ENCODE assay signal across 1 cellular context in the genomic region with DNA sequence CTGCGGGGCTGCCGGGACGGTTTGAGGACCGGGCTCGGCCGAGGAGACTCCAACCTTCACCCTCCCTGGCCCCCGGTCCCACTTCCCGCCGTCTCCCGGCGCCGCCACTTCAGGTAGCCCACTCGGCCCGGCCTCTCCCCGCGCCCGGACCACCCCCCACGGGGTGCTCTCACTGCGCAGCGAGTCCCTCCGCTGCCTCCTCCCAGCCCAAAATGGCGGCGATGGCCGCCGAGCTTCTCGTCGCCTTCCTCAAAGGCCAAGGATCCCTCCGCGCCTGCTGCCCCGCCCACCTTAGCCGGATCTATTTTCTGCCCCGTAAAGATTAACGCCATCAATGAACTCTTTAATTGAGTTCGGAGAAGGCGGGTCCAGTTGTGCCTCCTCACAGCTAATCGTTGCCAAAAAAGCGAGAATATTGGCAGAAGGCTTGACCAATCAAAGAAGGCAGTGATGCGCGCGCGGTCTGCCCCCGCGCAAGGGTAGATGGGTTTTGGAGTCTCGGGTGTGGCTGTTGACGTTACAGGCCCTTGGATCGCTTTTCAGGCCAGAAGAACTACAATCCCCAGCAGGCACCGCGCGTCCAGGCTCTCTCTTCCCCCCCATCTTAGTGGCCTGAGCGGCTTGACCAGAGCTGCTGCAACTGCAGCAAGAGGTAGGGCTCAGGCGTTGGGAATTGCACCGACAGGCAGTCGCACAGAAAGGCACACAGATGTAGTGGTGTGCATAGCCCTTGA.
TF ChIP-seq lines count a peak whose summit lies in the region.

A gene with protein sequence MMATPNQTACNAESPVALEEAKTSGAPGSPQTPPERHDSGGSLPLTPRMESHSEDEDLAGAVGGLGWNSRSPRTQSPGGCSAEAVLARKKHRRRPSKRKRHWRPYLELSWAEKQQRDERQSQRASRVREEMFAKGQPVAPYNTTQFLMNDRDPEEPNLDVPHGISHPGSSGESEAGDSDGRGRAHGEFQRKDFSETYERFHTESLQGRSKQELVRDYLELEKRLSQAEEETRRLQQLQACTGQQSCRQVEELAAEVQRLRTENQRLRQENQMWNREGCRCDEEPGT (plus strand): TSS at position 588 of the 734 bp plus-strand sequence. CDS start 919 bp downstream, outside the sequence.

TF ChIP-seq in K562, 482 proteins besides CTCF, POLR2A, EP300 and RAD21 (continued from another document and continues in another):
- TF ChIP-seq ZNF197 (CRISPR knock-in tag; IDR thresholded peaks at IDR 0.05; ENCODE audit: low read depth) (peak; percentile 78; the same call in 1 of the 2 replicates), SIX5 (IDR thresholded peaks at IDR 0.05; ENCODE audit: borderline replicate concordance in 1 of 2, insufficient read depth in 1 of 2, low read depth in 1 of 2, low read length in 2 of 2) (peak; percentile 76 to 77; a peak in 3 of 4 replicates), ELF4 (CRISPR knock-in tag; IDR thresholded peaks at IDR 0.05) (no peak), FOS (IDR thresholded peaks at IDR 0.05; ENCODE audit: extremely low read depth, insufficient read length) (peak; percentile 93), PML (IDR thresholded peaks at IDR 0.05; ENCODE audit: low read length) (peak; percentile 86), SREBF1 (IDR thresholded peaks at IDR 0.05; ENCODE audit: borderline replicate concordance, low read depth, low read length) (peak; percentile 65; the same call in 1 of the 2 replicates), NBN (IDR thresholded peaks at IDR 0.05; ENCODE audit: low read depth) (peak; percentile 73; the same call in 1 of the 2 replicates), CBX8 (IDR thresholded peaks at IDR 0.05; ENCODE audit: borderline replicate concordance, extremely low read depth, low read depth, low read length, poor library complexity, severe bottlenecking) (no peak), FOXJ2 (tag; IDR thresholded peaks at IDR 0.05) (peak; percentile 46; the same call in 1 of the 2 replicates), POLR2AphosphoS5 (IDR thresholded peaks at IDR 0.05; ENCODE audit: control insufficient read depth, insufficient read depth, low read depth, low read length) (peak; percentile 86; the same call in 1 of the 2 replicates), TCF7 (IDR thresholded peaks at IDR 0.05; ENCODE audit: borderline replicate concordance) (0 out of 2 replicates have a peak, but pooled peaks have one; percentile 77), XRCC5 (IDR thresholded peaks at IDR 0.05; ENCODE audit: low read depth, low read length) (peak; percentile 84; the same call in 1 of the 2 replicates), KAT7 (CRISPR knock-in tag; IDR thresholded peaks at IDR 0.05; ENCODE audit: borderline replicate concordance) (no peak), ZNF311 (CRISPR knock-in tag; IDR thresholded peaks at IDR 0.05) (peak; percentile 61; the same call in 1 of the 2 replicates), ELF1 (tag; IDR thresholded peaks at IDR 0.05) (peak; percentile 70), ZEB2 (IDR thresholded peaks at IDR 0.05) (no peak), ZNF431 (CRISPR knock-in tag; IDR thresholded peaks at IDR 0.05) (peak; percentile 71; the same call in 1 of the 2 replicates), SPI1 (IDR thresholded peaks at IDR 0.05; ENCODE audit: borderline replicate concordance, low read depth, low read length) (0 out of 2 replicates have a peak, but pooled peaks have one; percentile 28), SIN3A (IDR thresholded peaks at IDR 0.05; ENCODE audit: borderline replicate concordance in 2 of 2, control insufficient read depth in 1 of 2, low read depth in 2 of 2, low read length in 2 of 2) (no peak; a peak in 1 of 4 replicates), ZNF165 (CRISPR knock-in tag; IDR thresholded peaks at IDR 0.05; ENCODE audit: borderline replicate concordance) (0 out of 2 replicates have a peak, but pooled peaks have one; percentile 39), ESRRA (IDR thresholded peaks at IDR 0.05; ENCODE audit: borderline replicate concordance, low read depth) (peak; percentile 58), ZFPM2 (CRISPR knock-in tag; IDR thresholded peaks at IDR 0.05) (0 out of 2 replicates have a peak, but pooled peaks have one; percentile 26), SMAD4 (CRISPR knock-in tag; conservative IDR thresholded peaks at IDR 0.05) (peak; percentile 77), TEAD2 (tag; IDR thresholded peaks at IDR 0.05) (peak; percentile 57; the same call in 1 of the 2 replicates)
- TF ChIP-seq, protein P1, sequence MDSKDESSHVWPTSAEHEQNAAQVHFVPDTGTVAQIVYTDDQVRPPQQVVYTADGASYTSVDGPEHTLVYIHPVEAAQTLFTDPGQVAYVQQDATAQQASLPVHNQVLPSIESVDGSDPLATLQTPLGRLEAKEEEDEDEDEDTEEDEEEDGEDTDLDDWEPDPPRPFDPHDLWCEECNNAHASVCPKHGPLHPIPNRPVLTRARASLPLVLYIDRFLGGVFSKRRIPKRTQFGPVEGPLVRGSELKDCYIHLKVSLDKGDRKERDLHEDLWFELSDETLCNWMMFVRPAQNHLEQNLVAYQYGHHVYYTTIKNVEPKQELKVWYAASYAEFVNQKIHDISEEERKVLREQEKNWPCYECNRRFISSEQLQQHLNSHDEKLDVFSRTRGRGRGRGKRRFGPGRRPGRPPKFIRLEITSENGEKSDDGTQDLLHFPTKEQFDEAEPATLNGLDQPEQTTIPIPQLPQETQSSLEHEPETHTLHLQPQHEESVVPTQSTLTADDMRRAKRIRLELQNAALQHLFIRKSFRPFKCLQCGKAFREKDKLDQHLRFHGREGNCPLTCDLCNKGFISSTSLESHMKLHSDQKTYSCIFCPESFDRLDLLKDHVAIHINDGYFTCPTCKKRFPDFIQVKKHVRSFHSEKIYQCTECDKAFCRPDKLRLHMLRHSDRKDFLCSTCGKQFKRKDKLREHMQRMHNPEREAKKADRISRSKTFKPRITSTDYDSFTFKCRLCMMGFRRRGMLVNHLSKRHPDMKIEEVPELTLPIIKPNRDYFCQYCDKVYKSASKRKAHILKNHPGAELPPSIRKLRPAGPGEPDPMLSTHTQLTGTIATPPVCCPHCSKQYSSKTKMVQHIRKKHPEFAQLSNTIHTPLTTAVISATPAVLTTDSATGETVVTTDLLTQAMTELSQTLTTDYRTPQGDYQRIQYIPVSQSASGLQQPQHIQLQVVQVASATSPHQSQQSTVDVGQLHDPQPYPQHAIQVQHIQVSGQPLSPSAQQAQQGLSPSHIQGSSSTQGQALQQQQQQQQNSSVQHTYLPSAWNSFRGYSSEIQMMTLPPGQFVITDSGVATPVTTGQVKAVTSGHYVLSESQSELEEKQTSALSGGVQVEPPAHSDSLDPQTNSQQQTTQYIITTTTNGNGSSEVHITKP (IDR thresholded peaks at IDR 0.05; ENCODE audit: partially characterized antibody): peak; percentile 84
- TF ChIP-seq, protein P2, sequence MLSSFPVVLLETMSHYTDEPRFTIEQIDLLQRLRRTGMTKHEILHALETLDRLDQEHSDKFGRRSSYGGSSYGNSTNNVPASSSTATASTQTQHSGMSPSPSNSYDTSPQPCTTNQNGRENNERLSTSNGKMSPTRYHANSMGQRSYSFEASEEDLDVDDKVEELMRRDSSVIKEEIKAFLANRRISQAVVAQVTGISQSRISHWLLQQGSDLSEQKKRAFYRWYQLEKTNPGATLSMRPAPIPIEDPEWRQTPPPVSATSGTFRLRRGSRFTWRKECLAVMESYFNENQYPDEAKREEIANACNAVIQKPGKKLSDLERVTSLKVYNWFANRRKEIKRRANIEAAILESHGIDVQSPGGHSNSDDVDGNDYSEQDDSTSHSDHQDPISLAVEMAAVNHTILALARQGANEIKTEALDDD (IDR thresholded peaks at IDR 0.05): 0 out of 2 replicates have a peak, but pooled peaks have one; percentile 10
- TF ChIP-seq, protein P3, sequence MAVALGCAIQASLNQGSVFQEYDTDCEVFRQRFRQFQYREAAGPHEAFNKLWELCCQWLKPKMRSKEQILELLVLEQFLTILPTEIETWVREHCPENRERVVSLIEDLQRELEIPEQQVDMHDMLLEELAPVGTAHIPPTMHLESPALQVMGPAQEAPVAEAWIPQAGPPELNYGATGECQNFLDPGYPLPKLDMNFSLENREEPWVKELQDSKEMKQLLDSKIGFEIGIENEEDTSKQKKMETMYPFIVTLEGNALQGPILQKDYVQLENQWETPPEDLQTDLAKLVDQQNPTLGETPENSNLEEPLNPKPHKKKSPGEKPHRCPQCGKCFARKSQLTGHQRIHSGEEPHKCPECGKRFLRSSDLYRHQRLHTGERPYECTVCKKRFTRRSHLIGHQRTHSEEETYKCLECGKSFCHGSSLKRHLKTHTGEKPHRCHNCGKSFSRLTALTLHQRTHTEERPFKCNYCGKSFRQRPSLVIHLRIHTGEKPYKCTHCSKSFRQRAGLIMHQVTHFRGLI (CRISPR knock-in tag; IDR thresholded peaks at IDR 0.05): no peak
- TF ChIP-seq, protein P4, sequence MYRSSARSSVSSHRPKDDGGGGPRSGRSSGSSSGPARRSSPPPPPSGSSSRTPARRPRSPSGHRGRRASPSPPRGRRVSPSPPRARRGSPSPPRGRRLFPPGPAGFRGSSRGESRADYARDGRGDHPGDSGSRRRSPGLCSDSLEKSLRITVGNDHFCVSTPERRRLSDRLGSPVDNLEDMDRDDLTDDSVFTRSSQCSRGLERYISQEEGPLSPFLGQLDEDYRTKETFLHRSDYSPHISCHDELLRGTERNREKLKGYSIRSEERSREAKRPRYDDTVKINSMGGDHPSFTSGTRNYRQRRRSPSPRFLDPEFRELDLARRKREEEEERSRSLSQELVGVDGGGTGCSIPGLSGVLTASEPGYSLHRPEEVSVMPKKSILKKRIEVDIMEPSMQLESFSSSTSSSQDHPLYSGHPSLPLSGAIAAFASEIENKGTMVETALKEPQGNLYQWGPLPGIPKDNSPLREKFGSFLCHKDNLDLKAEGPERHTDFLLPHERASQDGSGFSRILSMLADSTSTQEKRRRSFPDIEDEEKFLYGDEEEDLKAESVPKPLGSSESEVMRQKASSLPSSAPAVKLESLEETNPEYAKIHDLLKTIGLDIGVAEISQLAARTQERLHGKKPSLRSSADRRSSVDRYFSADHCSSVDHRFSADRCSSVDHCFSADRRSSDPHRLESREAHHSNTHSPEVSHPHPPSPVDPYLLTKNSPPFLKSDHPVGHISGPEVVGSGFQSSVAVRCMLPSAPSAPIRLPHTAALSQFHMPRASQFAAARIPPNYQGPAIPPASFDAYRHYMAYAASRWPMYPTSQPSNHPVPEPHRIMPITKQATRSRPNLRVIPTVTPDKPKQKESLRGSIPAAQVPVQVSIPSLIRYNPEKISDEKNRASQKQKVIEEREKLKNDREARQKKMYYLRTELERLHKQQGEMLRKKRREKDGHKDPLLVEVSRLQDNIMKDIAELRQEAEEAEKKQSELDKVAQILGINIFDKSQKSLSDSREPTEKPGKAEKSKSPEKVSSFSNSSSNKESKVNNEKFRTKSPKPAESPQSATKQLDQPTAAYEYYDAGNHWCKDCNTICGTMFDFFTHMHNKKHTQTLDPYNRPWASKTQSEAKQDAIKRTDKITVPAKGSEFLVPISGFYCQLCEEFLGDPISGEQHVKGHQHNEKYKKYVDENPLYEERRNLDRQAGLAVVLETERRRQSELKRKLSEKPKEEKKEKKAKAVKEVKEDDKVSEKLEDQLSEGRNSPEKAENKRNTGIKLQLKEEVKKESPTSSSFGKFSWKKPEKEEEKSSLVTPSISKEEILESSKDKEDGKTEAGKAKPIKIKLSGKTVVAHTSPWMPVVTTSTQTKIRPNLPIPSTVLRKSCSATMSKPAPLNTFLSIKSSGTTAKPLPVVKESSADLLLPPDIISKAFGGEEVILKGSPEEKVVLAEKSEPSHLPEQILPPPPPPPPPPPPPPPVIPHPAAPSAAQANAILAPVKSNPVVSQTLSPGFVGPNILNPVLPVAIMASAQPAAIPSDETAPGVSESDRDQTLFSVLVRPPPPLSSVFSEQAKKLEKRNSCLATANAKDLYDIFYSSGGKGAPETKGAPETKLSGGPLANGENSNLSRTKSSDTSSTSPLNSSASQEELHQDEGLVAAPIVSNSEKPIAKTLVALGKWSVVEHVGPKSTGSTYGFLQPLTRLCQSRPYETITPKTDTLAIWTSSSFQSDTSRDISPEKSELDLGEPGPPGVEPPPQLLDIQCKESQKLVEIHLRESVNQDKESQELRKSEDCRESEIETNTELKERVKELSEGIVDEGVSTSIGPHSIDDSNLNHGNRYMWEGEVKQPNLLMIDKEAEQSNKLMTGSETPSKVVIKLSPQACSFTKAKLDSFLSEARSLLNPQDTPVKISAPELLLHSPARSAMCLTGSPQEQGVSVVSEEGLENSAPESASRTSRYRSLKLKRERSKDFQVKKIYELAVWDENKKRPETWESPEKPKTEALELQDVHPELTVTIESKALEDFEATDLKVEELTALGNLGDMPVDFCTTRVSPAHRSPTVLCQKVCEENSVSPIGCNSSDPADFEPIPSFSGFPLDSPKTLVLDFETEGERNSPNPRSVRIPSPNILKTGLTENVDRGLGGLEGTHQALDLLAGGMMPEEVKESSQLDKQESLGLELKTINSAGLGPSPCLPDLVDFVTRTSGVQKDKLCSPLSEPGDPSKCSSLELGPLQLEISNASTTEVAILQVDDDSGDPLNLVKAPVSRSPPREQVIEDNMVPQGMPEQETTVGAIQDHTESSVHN (IDR thresholded peaks at IDR 0.05; ENCODE audit: borderline replicate concordance in 1 of 2, low read depth in 1 of 2): no peak
- TF ChIP-seq, protein P5, sequence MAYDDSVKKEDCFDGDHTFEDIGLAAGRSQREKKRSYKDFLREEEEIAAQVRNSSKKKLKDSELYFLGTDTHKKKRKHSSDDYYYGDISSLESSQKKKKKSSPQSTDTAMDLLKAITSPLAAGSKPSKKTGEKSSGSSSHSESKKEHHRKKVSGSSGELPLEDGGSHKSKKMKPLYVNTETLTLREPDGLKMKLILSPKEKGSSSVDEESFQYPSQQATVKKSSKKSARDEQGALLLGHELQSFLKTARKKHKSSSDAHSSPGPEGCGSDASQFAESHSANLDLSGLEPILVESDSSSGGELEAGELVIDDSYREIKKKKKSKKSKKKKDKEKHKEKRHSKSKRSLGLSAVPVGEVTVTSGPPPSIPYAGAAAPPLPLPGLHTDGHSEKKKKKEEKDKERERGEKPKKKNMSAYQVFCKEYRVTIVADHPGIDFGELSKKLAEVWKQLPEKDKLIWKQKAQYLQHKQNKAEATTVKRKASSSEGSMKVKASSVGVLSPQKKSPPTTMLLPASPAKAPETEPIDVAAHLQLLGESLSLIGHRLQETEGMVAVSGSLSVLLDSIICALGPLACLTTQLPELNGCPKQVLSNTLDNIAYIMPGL (CRISPR knock-in tag; IDR thresholded peaks at IDR 0.05): peak; percentile 83; the same call in 1 of the 2 replicates
- TF ChIP-seq, protein P6, sequence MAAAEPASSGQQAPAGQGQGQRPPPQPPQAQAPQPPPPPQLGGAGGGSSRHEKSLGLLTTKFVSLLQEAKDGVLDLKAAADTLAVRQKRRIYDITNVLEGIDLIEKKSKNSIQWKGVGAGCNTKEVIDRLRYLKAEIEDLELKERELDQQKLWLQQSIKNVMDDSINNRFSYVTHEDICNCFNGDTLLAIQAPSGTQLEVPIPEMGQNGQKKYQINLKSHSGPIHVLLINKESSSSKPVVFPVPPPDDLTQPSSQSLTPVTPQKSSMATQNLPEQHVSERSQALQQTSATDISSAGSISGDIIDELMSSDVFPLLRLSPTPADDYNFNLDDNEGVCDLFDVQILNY (CRISPR knock-in tag; IDR thresholded peaks at IDR 0.05): no peak
- TF ChIP-seq, protein P7, sequence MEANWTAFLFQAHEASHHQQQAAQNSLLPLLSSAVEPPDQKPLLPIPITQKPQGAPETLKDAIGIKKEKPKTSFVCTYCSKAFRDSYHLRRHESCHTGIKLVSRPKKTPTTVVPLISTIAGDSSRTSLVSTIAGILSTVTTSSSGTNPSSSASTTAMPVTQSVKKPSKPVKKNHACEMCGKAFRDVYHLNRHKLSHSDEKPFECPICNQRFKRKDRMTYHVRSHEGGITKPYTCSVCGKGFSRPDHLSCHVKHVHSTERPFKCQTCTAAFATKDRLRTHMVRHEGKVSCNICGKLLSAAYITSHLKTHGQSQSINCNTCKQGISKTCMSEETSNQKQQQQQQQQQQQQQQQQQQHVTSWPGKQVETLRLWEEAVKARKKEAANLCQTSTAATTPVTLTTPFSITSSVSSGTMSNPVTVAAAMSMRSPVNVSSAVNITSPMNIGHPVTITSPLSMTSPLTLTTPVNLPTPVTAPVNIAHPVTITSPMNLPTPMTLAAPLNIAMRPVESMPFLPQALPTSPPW (CRISPR knock-in tag; IDR thresholded peaks at IDR 0.05): peak; percentile 67
